1 cellular context compared by ENCODE assay signal in the genomic region with DNA sequence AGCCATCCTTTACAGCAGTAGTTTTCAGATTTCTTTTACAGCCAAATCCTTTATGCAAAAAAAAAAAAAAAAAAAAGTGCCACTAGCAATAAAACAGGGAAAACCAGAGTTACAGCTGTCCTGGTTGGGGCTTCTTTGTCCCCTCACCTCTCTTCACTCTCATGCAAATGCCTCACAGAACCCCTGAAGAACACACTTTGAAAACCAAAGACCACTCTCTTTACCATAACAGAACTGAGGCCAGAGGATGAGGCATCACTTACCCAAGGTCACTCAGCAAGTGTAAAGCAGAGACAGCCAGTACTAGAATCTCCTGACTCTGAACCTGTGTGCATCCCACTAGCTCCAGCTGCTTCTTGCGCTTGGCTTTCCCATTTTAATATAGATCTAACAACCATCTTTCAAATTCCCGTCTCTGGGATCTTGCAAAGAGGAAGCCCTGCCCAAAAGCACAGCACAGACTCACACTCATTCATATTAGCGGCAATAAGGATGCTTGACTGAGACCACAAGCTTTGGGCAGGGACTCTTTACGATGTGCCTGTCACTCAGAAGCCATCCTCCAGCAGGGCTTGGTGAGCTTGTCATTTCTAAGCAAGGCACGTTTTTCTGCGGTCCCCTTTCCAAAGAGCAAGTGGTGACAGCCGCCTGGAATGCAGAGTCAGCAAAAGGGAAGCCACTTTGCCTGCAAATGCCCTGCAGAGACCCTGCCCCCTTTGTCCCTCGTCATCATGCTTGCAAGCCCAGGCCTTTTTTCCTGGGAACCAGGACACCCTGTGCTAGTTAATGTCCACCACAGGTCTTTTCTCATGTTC.
A peak's percentile ranks its signal among the peaks of the same experiment; 100 is the strongest.
TF ChIP-seq lines count a peak whose summit lies in the region.

No MANE protein-coding gene starts in this region.

TF ChIP-seq in GM23338, 12 proteins besides CTCF, POLR2A, EP300 and RAD21 (continued from another document):
- TF ChIP-seq, protein P1, sequence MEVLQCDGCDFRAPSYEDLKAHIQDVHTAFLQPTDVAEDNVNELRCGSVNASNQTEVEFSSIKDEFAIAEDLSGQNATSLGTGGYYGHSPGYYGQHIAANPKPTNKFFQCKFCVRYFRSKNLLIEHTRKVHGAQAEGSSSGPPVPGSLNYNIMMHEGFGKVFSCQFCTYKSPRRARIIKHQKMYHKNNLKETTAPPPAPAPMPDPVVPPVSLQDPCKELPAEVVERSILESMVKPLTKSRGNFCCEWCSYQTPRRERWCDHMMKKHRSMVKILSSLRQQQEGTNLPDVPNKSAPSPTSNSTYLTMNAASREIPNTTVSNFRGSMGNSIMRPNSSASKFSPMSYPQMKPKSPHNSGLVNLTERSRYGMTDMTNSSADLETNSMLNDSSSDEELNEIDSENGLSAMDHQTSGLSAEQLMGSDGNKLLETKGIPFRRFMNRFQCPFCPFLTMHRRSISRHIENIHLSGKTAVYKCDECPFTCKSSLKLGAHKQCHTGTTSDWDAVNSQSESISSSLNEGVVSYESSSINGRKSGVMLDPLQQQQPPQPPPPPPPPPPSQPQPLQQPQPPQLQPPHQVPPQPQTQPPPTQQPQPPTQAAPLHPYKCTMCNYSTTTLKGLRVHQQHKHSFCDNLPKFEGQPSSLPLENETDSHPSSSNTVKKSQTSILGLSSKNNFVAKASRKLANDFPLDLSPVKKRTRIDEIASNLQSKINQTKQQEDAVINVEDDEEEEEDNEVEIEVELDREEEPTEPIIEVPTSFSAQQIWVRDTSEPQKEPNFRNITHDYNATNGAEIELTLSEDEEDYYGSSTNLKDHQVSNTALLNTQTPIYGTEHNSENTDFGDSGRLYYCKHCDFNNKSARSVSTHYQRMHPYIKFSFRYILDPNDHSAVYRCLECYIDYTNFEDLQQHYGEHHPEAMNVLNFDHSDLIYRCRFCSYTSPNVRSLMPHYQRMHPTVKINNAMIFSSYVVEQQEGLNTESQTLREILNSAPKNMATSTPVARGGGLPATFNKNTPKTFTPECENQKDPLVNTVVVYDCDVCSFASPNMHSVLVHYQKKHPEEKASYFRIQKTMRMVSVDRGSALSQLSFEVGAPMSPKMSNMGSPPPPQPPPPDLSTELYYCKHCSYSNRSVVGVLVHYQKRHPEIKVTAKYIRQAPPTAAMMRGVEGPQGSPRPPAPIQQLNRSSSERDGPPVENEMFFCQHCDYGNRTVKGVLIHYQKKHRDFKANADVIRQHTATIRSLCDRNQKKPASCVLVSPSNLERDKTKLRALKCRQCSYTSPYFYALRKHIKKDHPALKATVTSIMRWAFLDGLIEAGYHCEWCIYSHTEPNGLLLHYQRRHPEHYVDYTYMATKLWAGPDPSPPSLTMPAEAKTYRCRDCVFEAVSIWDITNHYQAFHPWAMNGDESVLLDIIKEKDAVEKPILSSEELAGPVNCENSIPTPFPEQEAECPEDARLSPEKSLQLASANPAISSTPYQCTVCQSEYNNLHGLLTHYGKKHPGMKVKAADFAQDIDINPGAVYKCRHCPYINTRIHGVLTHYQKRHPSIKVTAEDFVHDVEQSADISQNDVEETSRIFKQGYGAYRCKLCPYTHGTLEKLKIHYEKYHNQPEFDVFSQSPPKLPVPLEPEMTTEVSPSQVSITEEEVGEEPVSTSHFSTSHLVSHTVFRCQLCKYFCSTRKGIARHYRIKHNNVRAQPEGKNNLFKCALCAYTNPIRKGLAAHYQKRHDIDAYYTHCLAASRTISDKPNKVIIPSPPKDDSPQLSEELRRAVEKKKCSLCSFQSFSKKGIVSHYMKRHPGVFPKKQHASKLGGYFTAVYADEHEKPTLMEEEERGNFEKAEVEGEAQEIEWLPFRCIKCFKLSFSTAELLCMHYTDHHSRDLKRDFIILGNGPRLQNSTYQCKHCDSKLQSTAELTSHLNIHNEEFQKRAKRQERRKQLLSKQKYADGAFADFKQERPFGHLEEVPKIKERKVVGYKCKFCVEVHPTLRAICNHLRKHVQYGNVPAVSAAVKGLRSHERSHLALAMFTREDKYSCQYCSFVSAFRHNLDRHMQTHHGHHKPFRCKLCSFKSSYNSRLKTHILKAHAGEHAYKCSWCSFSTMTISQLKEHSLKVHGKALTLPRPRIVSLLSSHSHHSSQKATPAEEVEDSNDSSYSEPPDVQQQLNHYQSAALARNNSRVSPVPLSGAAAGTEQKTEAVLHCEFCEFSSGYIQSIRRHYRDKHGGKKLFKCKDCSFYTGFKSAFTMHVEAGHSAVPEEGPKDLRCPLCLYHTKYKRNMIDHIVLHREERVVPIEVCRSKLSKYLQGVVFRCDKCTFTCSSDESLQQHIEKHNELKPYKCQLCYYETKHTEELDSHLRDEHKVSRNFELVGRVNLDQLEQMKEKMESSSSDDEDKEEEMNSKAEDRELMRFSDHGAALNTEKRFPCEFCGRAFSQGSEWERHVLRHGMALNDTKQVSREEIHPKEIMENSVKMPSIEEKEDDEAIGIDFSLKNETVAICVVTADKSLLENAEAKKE (CRISPR knock-in tag; IDR thresholded peaks at IDR 0.05): peak; percentile 84
- 0 out of 2 replicates have a peak, but pooled peaks have one; percentile 36 for TF ChIP-seq NANOG (IDR thresholded peaks at IDR 0.05; ENCODE audit: borderline replicate concordance)
